In genomic region chrX:55119712-55120111, GRCh38 we compare ENCODE assay signal across 26 cellular contexts. TPM values are rescaled to one million over a fixed set of nuclear protein-coding genes. Genes with fewer than 3 reads are reported as not detected.
DNase-seq lines count a peak whose midpoint lies in the region; ATAC-seq and TF ChIP-seq lines count a peak whose summit lies in the region.
"Had no signal": no experiment of that assay in that cellular context is flagged by ENCODE, and none has a peak within 500 bp of the region (broad histone marks: within the 10 kb centered on the region; RNA-seq: fewer than 3 reads in every experiment).

No MANE protein-coding gene starts in this region.

- H3K27ac Mint-ChIP-seq in activated CD4-positive, alpha-beta memory T cell treated with anti-CD3 and anti-CD28 coated beads, Interleukin-2, amount 10 ng/mL, durations not matched to agents 7 days and 5 days, result peak overlapping the region; percentile 62
- no peak overlapping the region for H3K27ac Mint-ChIP-seq in activated CD4-positive, alpha-beta memory T cell treated with anti-CD3 and anti-CD28 coated beads for 36 hours
- peak overlapping the region; percentile 58 to 91 for H3K27ac Mint-ChIP-seq in effector memory CD8-positive, alpha-beta T cell
- H3K27ac Mint-ChIP-seq in nephron, result peak overlapping the region; percentile 71 to 79 (median 73)
- H3K27ac Mint-ChIP-seq: activated T-cell treated with anti-CD3 and anti-CD28 coated beads, Interleukin-2, amount 50 U/mL, for 72 hours; type B pancreatic cell had no signal

- no peak for ATAC-seq in effector memory CD8-positive, alpha-beta T cell (replicated peaks)
- ATAC-seq in mucosa of descending colon (no peak), HG03565 (IDR thresholded peaks at IDR 0.05; ENCODE audit: unreplicated experiment) (no peak)
- ATAC-seq: activated T-cell treated with anti-CD3 and anti-CD28 coated beads, Interleukin-2, amount 50 U/mL, for 72 hours; body of pancreas had no signal

- intact Hi-C loops in activated CD4-positive, alpha-beta memory T cell treated with anti-CD3 and anti-CD28 coated beads for 36 hours (cut with micrococcal nuclease), result no loop called here
- intact Hi-C loops in mucosa of descending colon (cut with DNase I, micrococcal nuclease), result no loop called here

- H3K36me3 ChIP-seq in SK-N-MC (ENCODE audit: insufficient read depth, low read length), result no peaks in the 10 kb centered on the region
- no peaks in the 10 kb centered on the region for H3K36me3 ChIP-seq in mucosa of descending colon (ENCODE audit: low read depth)
- H3K36me3 ChIP-seq: left ventricle myocardium inferior, MG63, right lobe of liver had no signal

- H3K4me1 ChIP-seq in mucosa of descending colon (ENCODE audit: low read depth), result no peaks in the 10 kb centered on the region
- H3K4me1 ChIP-seq: body of pancreas, left ventricle myocardium inferior, right lobe of liver had no signal

- CTCF ChIA-PET in activated CD4-positive, alpha-beta memory T cell treated with anti-CD3 and anti-CD28 coated beads, Interleukin-2, amount 10 ng/mL, durations not matched to agents 7 days and 5 days (lab: Charles Lee), result interaction anchor here (0.8 to 1.4 kb wide), 2 partner anchors 112 to 364 kb away, joined by 3 read pairs; no protein-coding TSS in a partner anchor
- CTCF ChIA-PET in activated CD4-positive, alpha-beta memory T cell treated with anti-CD3 and anti-CD28 coated beads for 36 hours (lab: Charles Lee), result no interaction called here

- DNase-seq in activated CD4-positive, alpha-beta memory T cell treated with anti-CD3 and anti-CD28 coated beads, Interleukin-2, amount 10 ng/mL, durations not matched to agents 7 days and 5 days, result no peak
- no peak for DNase-seq in activated CD4-positive, alpha-beta memory T cell treated with anti-CD3 and anti-CD28 coated beads for 36 hours
- peak; percentile 39 for DNase-seq in SK-N-MC (ENCODE audit: low read depth, low spot score)
- DNase-seq in effector memory CD8-positive, alpha-beta T cell, result no peak
- no peak for DNase-seq in mucosa of descending colon
- no peak for DNase-seq in NOMO-1 treated with DMSO at 0.1 percent for 48 hours (lab: John Stamatoyannopoulos, UW; ENCODE audit: unreplicated experiment)
- DNase-seq: 8988T; activated naive CD4-positive, alpha-beta T cell treated with anti-CD3 and anti-CD28 coated beads, Interleukin-2, amount 50 U/mL, for 16 hours; activated T-cell treated with anti-CD3 and anti-CD28 coated beads, Interleukin-2, amount 50 U/mL, for 72 hours; body of pancreas; Caco-2; GOT3; immature natural killer cell; left ventricle myocardium inferior; MG63; NCI-H1417 treated with DMSO at 0.1 percent for 48 hours; NCI-H510A; right lobe of liver; stimulated activated CD4-positive, alpha-beta T cell treated with anti-CD3 and anti-CD28 coated beads, Interleukin-15, amount 100 ng/mL, for 24 hours; T1000 had no signal

- H3K4me3 Mint-ChIP-seq in activated CD4-positive, alpha-beta memory T cell treated with anti-CD3 and anti-CD28 coated beads, Interleukin-2, amount 10 ng/mL, durations not matched to agents 7 days and 5 days, result no peak overlapping the region
- H3K4me3 Mint-ChIP-seq in activated CD4-positive, alpha-beta memory T cell treated with anti-CD3 and anti-CD28 coated beads for 36 hours, result no peak overlapping the region
- peak overlapping the region; percentile 48 to 69 for H3K4me3 Mint-ChIP-seq in effector memory CD8-positive, alpha-beta T cell
- H3K4me3 Mint-ChIP-seq in nephron, result no peak overlapping the region
- H3K4me3 Mint-ChIP-seq: activated T-cell treated with anti-CD3 and anti-CD28 coated beads, Interleukin-2, amount 50 U/mL, for 72 hours; type B pancreatic cell had no signal

- no peak for TF ChIP-seq CTCF in nephron (IDR thresholded peaks at IDR 0.05; ENCODE audit: unreplicated experiment in 3 of 3)
- TF ChIP-seq CTCF in mucosa of descending colon (IDR thresholded peaks at IDR 0.05), result no peak

- no peak overlapping the region for H3K27ac ChIP-seq in SK-N-MC
- H3K27ac ChIP-seq: body of pancreas, left ventricle myocardium inferior, right lobe of liver had no signal

- H3K4me3 ChIP-seq in SK-N-MC, result no peak overlapping the region
- H3K4me3 ChIP-seq in mucosa of descending colon, result no peak overlapping the region
- H3K4me3 ChIP-seq: body of pancreas, hepatocyte, left ventricle myocardium inferior, MG63, right lobe of liver had no signal

- H3K9me3 ChIP-seq in SK-N-MC (ENCODE audit: low read depth, low read length) (no peaks in the 10 kb centered on the region), mucosa of descending colon (no peaks in the 10 kb centered on the region)
- H3K9me3 ChIP-seq: body of pancreas, Caco-2, left ventricle myocardium inferior, MG63, right lobe of liver had no signal

- no peak overlapping the region for H3K9ac ChIP-seq in SK-N-MC (ENCODE audit: insufficient read length)

- peaks cover 35% of the 10 kb centered on the region for H3K4me1 Mint-ChIP-seq in activated CD4-positive, alpha-beta memory T cell treated with anti-CD3 and anti-CD28 coated beads, Interleukin-2, amount 10 ng/mL, durations not matched to agents 7 days and 5 days
- H3K4me1 Mint-ChIP-seq in activated CD4-positive, alpha-beta memory T cell treated with anti-CD3 and anti-CD28 coated beads for 36 hours (ENCODE audit: low read depth), result peaks cover 28% of the 10 kb centered on the region
- peaks cover 16 to 28% of the 10 kb centered on the region in 2 donors for H3K4me1 Mint-ChIP-seq in effector memory CD8-positive, alpha-beta T cell (ENCODE audit: low read depth in 2 of 2)
- H3K4me1 Mint-ChIP-seq in nephron, result no peaks in the 10 kb centered on the region

- no peaks in the 10 kb centered on the region for H3K36me3 Mint-ChIP-seq in activated CD4-positive, alpha-beta memory T cell treated with anti-CD3 and anti-CD28 coated beads, Interleukin-2, amount 10 ng/mL, durations not matched to agents 7 days and 5 days (ENCODE audit: low read depth)
- no peaks in the 10 kb centered on the region for H3K36me3 Mint-ChIP-seq in activated CD4-positive, alpha-beta memory T cell treated with anti-CD3 and anti-CD28 coated beads for 36 hours
- H3K36me3 Mint-ChIP-seq in effector memory CD8-positive, alpha-beta T cell (ENCODE audit: insufficient read depth), result no peaks in the 10 kb centered on the region
- H3K36me3 Mint-ChIP-seq in nephron (ENCODE audit: low read depth), result no peaks in the 10 kb centered on the region
- H3K36me3 Mint-ChIP-seq: immature natural killer cell, type B pancreatic cell had no signal

- POLR2A ChIA-PET in activated CD4-positive, alpha-beta memory T cell treated with anti-CD3 and anti-CD28 coated beads, Interleukin-2, amount 10 ng/mL, durations not matched to agents 7 days and 5 days (lab: Charles Lee), result interaction anchor here (1.0 to 1.7 kb wide), 2 partner anchors 40 to 120 kb away, joined by 3 to 6 read pairs; partner anchors contain the start of gene APEX2
- POLR2A ChIA-PET in activated CD4-positive, alpha-beta memory T cell treated with anti-CD3 and anti-CD28 coated beads for 36 hours (lab: Charles Lee), result no interaction called here

- peaks cover 1% of the 10 kb centered on the region for H3K27me3 Mint-ChIP-seq in activated CD4-positive, alpha-beta memory T cell treated with anti-CD3 and anti-CD28 coated beads, Interleukin-2, amount 10 ng/mL, durations not matched to agents 7 days and 5 days
- H3K27me3 Mint-ChIP-seq in activated CD4-positive, alpha-beta memory T cell treated with anti-CD3 and anti-CD28 coated beads for 36 hours, result no peaks in the 10 kb centered on the region
- H3K27me3 Mint-ChIP-seq in effector memory CD8-positive, alpha-beta T cell, result no peaks in the 10 kb centered on the region
- no peaks in the 10 kb centered on the region for H3K27me3 Mint-ChIP-seq in nephron (ENCODE audit: low read depth)
- H3K27me3 Mint-ChIP-seq: type B pancreatic cell had no signal

- no peaks in the 10 kb centered on the region for H3K9me3 Mint-ChIP-seq in activated CD4-positive, alpha-beta memory T cell treated with anti-CD3 and anti-CD28 coated beads, Interleukin-2, amount 10 ng/mL, durations not matched to agents 7 days and 5 days
- no peaks in the 10 kb centered on the region for H3K9me3 Mint-ChIP-seq in activated CD4-positive, alpha-beta memory T cell treated with anti-CD3 and anti-CD28 coated beads for 36 hours
- no peaks in the 10 kb centered on the region for H3K9me3 Mint-ChIP-seq in effector memory CD8-positive, alpha-beta T cell
- H3K9me3 Mint-ChIP-seq in nephron, result no peaks in the 10 kb centered on the region
- H3K9me3 Mint-ChIP-seq: activated T-cell treated with anti-CD3 and anti-CD28 coated beads, Interleukin-2, amount 50 U/mL, for 72 hours; immature natural killer cell; type B pancreatic cell had no signal

RNA-seq across cellular contexts. Expression of gene PAGE2, which starts 30.9 kb away (rescaled TPM):
- not detected for total RNA-seq in activated CD4-positive, alpha-beta memory T cell treated with anti-CD3 and anti-CD28 coated beads, Interleukin-2, amount 10 ng/mL, durations not matched to agents 7 days and 5 days
- not detected for total RNA-seq in activated CD4-positive, alpha-beta memory T cell treated with anti-CD3 and anti-CD28 coated beads for 36 hours
- not detected for total RNA-seq in mucosa of descending colon
- total RNA-seq: activated CD8-positive, alpha-beta memory T cell treated with anti-CD3 and anti-CD28 coated beads for 36 hours; activated T-cell treated with anti-CD3 and anti-CD28 coated beads, Interleukin-2, amount 50 U/mL, for 72 hours; body of pancreas; Caco-2; hepatocyte; left ventricle myocardium inferior; mononuclear cell; right lobe of liver had no signal

RNA-seq across cellular contexts. Expression of gene PAGE2B, which starts 44.9 kb away (rescaled TPM):
- total RNA-seq in activated CD4-positive, alpha-beta memory T cell treated with anti-CD3 and anti-CD28 coated beads, Interleukin-2, amount 10 ng/mL, durations not matched to agents 7 days and 5 days, result 1 to 10 TPM in 1 of 2 experiments, not detected in 1; 1.0 TPM
- 1 to 10 TPM in 1 of 2 experiments, under 1 TPM in 1; 0.70 to 1.2 TPM for total RNA-seq in activated CD4-positive, alpha-beta memory T cell treated with anti-CD3 and anti-CD28 coated beads for 36 hours
- not detected for total RNA-seq in mucosa of descending colon
- total RNA-seq: activated CD8-positive, alpha-beta memory T cell treated with anti-CD3 and anti-CD28 coated beads for 36 hours; body of pancreas; Caco-2; hepatocyte; left ventricle myocardium inferior; mononuclear cell; right lobe of liver had no signal

Comparison
In these comparisons a context has a peak if more than half of its experiments do, and no peak if none do; other contexts are left out.
1. H3K4me3 Mint-ChIP-seq: peak in effector memory CD8-positive, alpha-beta T cell (2 of 2); none in activated CD4-positive, alpha-beta memory T cell treated with anti-CD3 and anti-CD28 coated beads, Interleukin-2, amount 10 ng/mL, durations not matched to agents 7 days and 5 days (single experiment), activated CD4-positive, alpha-beta memory T cell treated with anti-CD3 and anti-CD28 coated beads for 36 hours (single experiment) and nephron (0 of 3).